Comparison of ENCODE assay signal across 8 cellular contexts in genomic region chr22:40289991-40290459, GRCh38. TPM values are rescaled to one million over a fixed set of nuclear protein-coding genes. Genes with fewer than 3 reads are reported as not detected.
DNase-seq lines count a peak whose midpoint lies in the region; ATAC-seq and TF ChIP-seq lines count a peak whose summit lies in the region.

No MANE protein-coding gene starts in this region.

- POLR2A ChIA-PET in activated CD4-positive, alpha-beta memory T cell treated with anti-CD3 and anti-CD28 coated beads, Interleukin-2, amount 10 ng/mL, durations not matched to agents 7 days and 5 days (lab: Charles Lee) = interaction anchor here (0.6 to 2.5 kb wide), 14 partner anchors 11 to 246 kb away, joined by 3 to 27 read pairs (median 4); partner anchors contain the start of genes ADSL and TNRC6B

- H3K4me3 Mint-ChIP-seq in activated CD4-positive, alpha-beta memory T cell treated with anti-CD3 and anti-CD28 coated beads, Interleukin-2, amount 10 ng/mL, durations not matched to agents 7 days and 5 days = peak overlapping the region; percentile 40

- H3K4me1 ChIP-seq in heart left ventricle (peaks cover 0 to 20% (median 0%) of the 10 kb centered on the region in 12 donors), sigmoid colon (no peaks in the 10 kb centered on the region)

- TF ChIP-seq EP300 in sigmoid colon (IDR thresholded peaks at IDR 0.05) = no peak

- H3K9me3 ChIP-seq in heart left ventricle (no peaks in the 10 kb centered on the region), sigmoid colon (no peaks in the 10 kb centered on the region)

- TF ChIP-seq POLR2A in heart left ventricle (IDR thresholded peaks at IDR 0.05) (no peak), sigmoid colon (IDR thresholded peaks at IDR 0.05) (no peak)

- H3K27me3 Mint-ChIP-seq in activated CD4-positive, alpha-beta memory T cell treated with anti-CD3 and anti-CD28 coated beads, Interleukin-2, amount 10 ng/mL, durations not matched to agents 7 days and 5 days = no peaks in the 10 kb centered on the region

- intact Hi-C loops in heart left ventricle (cut with DNase I) (loop anchor here in 2 of 10 donors (5.0 to 10.0 kb wide), 2 partner anchors 32 to 255 kb away; no protein-coding TSS in a partner anchor), sigmoid colon (cut with DNase I) (no loop called here)

- H3K4me1 Mint-ChIP-seq in activated CD4-positive, alpha-beta memory T cell treated with anti-CD3 and anti-CD28 coated beads, Interleukin-2, amount 10 ng/mL, durations not matched to agents 7 days and 5 days = peaks cover 61% of the 10 kb centered on the region

- CTCF ChIA-PET in activated CD4-positive, alpha-beta memory T cell treated with anti-CD3 and anti-CD28 coated beads, Interleukin-2, amount 10 ng/mL, durations not matched to agents 7 days and 5 days (lab: Charles Lee) = interaction anchor here (0.9 kb wide), 1 partner anchor 56 kb away, joined by 3 read pairs; no protein-coding TSS in a partner anchor

- H3K36me3 Mint-ChIP-seq in activated CD4-positive, alpha-beta memory T cell treated with anti-CD3 and anti-CD28 coated beads, Interleukin-2, amount 10 ng/mL, durations not matched to agents 7 days and 5 days (ENCODE audit: low read depth) = peaks cover 58% of the 10 kb centered on the region

- WGBS in heart left ventricle, 4 donors = 56 to 77% (median 61%) methylated on average over 16 of the region's 16 CpGs
- WGBS in sigmoid colon, 2 donors = 63 to 80% methylated on average over 16 of the region's 16 CpGs

- peak; percentile 75 for DNase-seq in activated CD4-positive, alpha-beta memory T cell treated with anti-CD3 and anti-CD28 coated beads, Interleukin-2, amount 10 ng/mL, durations not matched to agents 7 days and 5 days
- peak in 3 of 5 donors; percentile 28 to 62 (median 48) for DNase-seq in heart left ventricle
- peak; percentile 44 for DNase-seq in stimulated activated CD8-positive, alpha-beta memory T cell treated with anti-CD3 and anti-CD28 coated beads, Interleukin-4, amount 100 ng/mL, for 24 hours (ENCODE audit: low read depth)
- no peak for DNase-seq in sigmoid colon

- H3K9me3 Mint-ChIP-seq in activated CD4-positive, alpha-beta memory T cell treated with anti-CD3 and anti-CD28 coated beads, Interleukin-2, amount 10 ng/mL, durations not matched to agents 7 days and 5 days = no peaks in the 10 kb centered on the region

- H3K4me3 ChIP-seq in heart left ventricle = peak overlapping the region in 1 of 12 donors; percentile 5
- H3K4me3 ChIP-seq in sigmoid colon = no peak overlapping the region

- H3K36me3 ChIP-seq in heart left ventricle (peaks cover 0 to 99% (median 94%) of the 10 kb centered on the region in 9 donors), sigmoid colon (peaks cover 14 to 84% (median 35%) of the 10 kb centered on the region in 4 donors)

- no peak for TF ChIP-seq CTCF in heart left ventricle (IDR thresholded peaks at IDR 0.05)
- TF ChIP-seq CTCF in sigmoid colon (IDR thresholded peaks at IDR 0.05) = no peak

- peak overlapping the region; percentile 89 for H3K27ac Mint-ChIP-seq in activated CD4-positive, alpha-beta memory T cell treated with anti-CD3 and anti-CD28 coated beads, Interleukin-2, amount 10 ng/mL, durations not matched to agents 7 days and 5 days

- ATAC-seq in HG02938 (IDR thresholded peaks at IDR 0.05; ENCODE audit: unreplicated experiment) = peak; percentile 51
- ATAC-seq in heart left ventricle = peak; percentile 24 to 82 (median 66)
- ATAC-seq in GM19397 (IDR thresholded peaks at IDR 0.05; ENCODE audit: unreplicated experiment) = no peak
- ATAC-seq in GM21737 (IDR thresholded peaks at IDR 0.05; ENCODE audit: unreplicated experiment) = no peak
- no peak for ATAC-seq in HG03354 (IDR thresholded peaks at IDR 0.05; ENCODE audit: poor library complexity, severe bottlenecking, unreplicated experiment)

- peak overlapping the region in 3 of 12 donors; percentile 8 to 84 (median 20) for H3K27ac ChIP-seq in heart left ventricle
- no peak overlapping the region for H3K27ac ChIP-seq in sigmoid colon

- H3K27me3 ChIP-seq in heart left ventricle (no peaks in the 10 kb centered on the region), sigmoid colon (no peaks in the 10 kb centered on the region)

RNA-seq across cellular contexts. Expression of gene ADSL, which starts 56.3 kb away (rescaled TPM):
- 100 to 1,000 TPM in 1 of 2 experiments, 10 to 100 TPM in 1; 95.0 to 105 TPM for total RNA-seq in activated CD4-positive, alpha-beta memory T cell treated with anti-CD3 and anti-CD28 coated beads, Interleukin-2, amount 10 ng/mL, durations not matched to agents 7 days and 5 days
- 10 to 100 TPM; 46.9 to 87.8 (median 52.0) TPM for total RNA-seq in heart left ventricle
- 100 to 1,000 TPM in 1 of 2 donors, 10 to 100 TPM in 1; 35.5 to 131 TPM for polyA plus RNA-seq in heart left ventricle
- 100 to 1,000 TPM in 2 of 4 donors, 10 to 100 TPM in 2; 86.7 to 469 (median 111) TPM for total RNA-seq in sigmoid colon
- polyA plus RNA-seq in sigmoid colon = 10 to 100 TPM; 34.0 to 55.0 (median 34.8) TPM

Comparison
In these comparisons a context has a peak if more than half of its experiments do, and no peak if none do; other contexts are left out.
1. ATAC-seq: peak in HG02938 (single experiment) and heart left ventricle (4 of 4); none in GM19397 (single experiment), GM21737 (single experiment) and HG03354 (single experiment).